Comparison of ENCODE assay signal across 1 cellular context in the genomic region with DNA sequence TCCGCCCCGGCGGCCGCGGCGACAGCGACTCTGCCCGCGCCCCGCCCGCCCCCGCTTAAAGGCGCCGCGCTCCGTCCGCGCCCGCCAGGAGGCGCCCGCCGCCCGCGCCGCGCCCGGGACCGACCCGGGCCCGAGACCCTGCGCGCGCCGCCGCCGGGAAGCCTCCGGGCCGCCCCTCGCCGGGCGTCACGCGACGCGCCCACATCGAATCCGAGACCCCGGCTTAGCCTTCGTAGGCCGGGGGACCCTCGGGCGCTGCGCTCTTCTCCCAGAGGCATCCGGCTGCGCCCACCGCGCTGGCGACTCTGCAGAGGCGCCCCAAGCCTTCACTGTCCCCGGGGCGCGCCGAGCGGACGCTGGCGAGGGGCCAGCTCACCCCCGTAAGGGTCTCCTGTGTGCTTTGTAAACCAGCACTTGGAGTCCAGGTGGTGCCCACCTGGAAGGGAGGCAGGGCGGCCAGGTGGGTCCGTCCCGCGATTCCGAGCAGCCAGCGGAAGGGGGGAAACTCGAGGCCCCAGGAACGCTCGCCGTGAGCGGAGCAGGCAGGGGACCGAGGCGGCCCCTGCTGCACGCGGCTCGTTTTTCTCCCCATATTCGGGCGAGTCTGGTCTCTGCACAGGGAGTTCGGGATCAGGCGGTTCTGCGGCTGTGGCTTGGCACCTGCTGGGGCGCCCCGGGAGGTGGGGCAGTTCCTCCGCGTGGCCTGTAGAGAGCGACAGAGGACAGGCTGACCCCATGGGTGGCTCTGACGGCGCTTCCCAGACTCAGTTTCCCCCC.
TF ChIP-seq lines count a peak whose summit lies in the region.

No MANE protein-coding gene starts in this region.

TF ChIP-seq in IMR-90, 13 proteins besides CTCF, POLR2A, EP300 and RAD21:
- TF ChIP-seq RFX5 (IDR thresholded peaks at IDR 0.05; ENCODE audit: low read depth, low read length) (no peak), MAZ (IDR thresholded peaks at IDR 0.05; ENCODE audit: borderline replicate concordance, low read depth, low read length) (peak; percentile 57; the same call in 1 of the 2 replicates), NFE2L2 (IDR thresholded peaks at IDR 0.05; ENCODE audit: low read depth, low read length) (no peak)
